Comparison of ENCODE assay signal across 1 cellular context in genomic region chr17:30824356-30825145, GRCh38.
TF ChIP-seq lines count a peak whose summit lies in the region.

A gene with protein sequence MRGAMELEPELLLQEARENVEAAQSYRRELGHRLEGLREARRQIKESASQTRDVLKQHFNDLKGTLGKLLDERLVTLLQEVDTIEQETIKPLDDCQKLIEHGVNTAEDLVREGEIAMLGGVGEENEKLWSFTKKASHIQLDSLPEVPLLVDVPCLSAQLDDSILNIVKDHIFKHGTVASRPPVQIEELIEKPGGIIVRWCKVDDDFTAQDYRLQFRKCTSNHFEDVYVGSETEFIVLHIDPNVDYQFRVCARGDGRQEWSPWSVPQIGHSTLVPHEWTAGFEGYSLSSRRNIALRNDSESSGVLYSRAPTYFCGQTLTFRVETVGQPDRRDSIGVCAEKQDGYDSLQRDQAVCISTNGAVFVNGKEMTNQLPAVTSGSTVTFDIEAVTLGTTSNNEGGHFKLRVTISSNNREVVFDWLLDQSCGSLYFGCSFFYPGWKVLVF (minus strand): TSS chr17:30824692. CDS start chr17:30824651, 41 bp downstream.

TF ChIP-seq in K562, 482 proteins besides CTCF, POLR2A, EP300 and RAD21 (continued from another document and continues in another):
- TF ChIP-seq ZNF324 (CRISPR knock-in tag; IDR thresholded peaks at IDR 0.05) (no peak), MXD1 (CRISPR knock-in tag; IDR thresholded peaks at IDR 0.05; ENCODE audit: borderline replicate concordance, poor library complexity, severe bottlenecking) (no peak), ZNF133 (CRISPR knock-in tag; IDR thresholded peaks at IDR 0.05) (no peak), NCOA1 (IDR thresholded peaks at IDR 0.05; ENCODE audit: low read depth) (no peak), NFE2 (IDR thresholded peaks at IDR 0.05; ENCODE audit: low read depth) (no peak), ZNF395 (CRISPR knock-in tag; IDR thresholded peaks at IDR 0.05) (peak; percentile 88), FOXJ3 (CRISPR knock-in tag; IDR thresholded peaks at IDR 0.05) (no peak), TCF3 (CRISPR knock-in tag; IDR thresholded peaks at IDR 0.05) (peak; percentile 73), REST (CRISPR knock-in tag; IDR thresholded peaks at IDR 0.05; ENCODE audit: low read depth) (no peak), ZNF699 (CRISPR knock-in tag; IDR thresholded peaks at IDR 0.05; ENCODE audit: insufficient replicate concordance) (no peak), NELFE (IDR thresholded peaks at IDR 0.05; ENCODE audit: insufficient read depth, insufficient read length) (no peak), NFYB (IDR thresholded peaks at IDR 0.05; ENCODE audit: extremely low read depth, insufficient read length) (no peak), SP1 (CRISPR knock-in tag; IDR thresholded peaks at IDR 0.05) (no peak), IFI16 (CRISPR knock-in tag; IDR thresholded peaks at IDR 0.05) (no peak), BMI1 (IDR thresholded peaks at IDR 0.05; ENCODE audit: low read length) (no peak), RBM34 (IDR thresholded peaks at IDR 0.05; ENCODE audit: borderline replicate concordance, insufficient read depth, low read length) (no peak), U2AF1 (optimal IDR thresholded peaks at IDR 0.05; ENCODE audit: low read depth, low read length) (peak; percentile 73), CEBPG (CRISPR knock-in tag; IDR thresholded peaks at IDR 0.05) (no peak; the same call in 1 of the 2 replicates), CEBPG (tag; conservative IDR thresholded peaks at IDR 0.05 in 1 of 2, IDR thresholded peaks at IDR 0.05 in 1 of 2) (no peak), SREBF1 (IDR thresholded peaks at IDR 0.05; ENCODE audit: borderline replicate concordance, low read depth, low read length) (0 out of 2 replicates have a peak, but pooled peaks have one; percentile 56), WHSC1 (IDR thresholded peaks at IDR 0.05; ENCODE audit: low read length) (no peak), ATF7 (IDR thresholded peaks at IDR 0.05) (peak; percentile 66; the same call in 1 of the 2 replicates), ATF1 (CRISPR knock-in tag; IDR thresholded peaks at IDR 0.05) (no peak), ATF1 (tag; IDR thresholded peaks at IDR 0.05) (no peak; the same call in none of the 2 replicates), RERE (CRISPR knock-in tag; IDR thresholded peaks at IDR 0.05; ENCODE audit: borderline replicate concordance) (no peak), BCL6 (CRISPR knock-in tag; IDR thresholded peaks at IDR 0.05) (no peak), KLF10 (CRISPR knock-in tag; IDR thresholded peaks at IDR 0.05) (no peak), ZBTB26 (CRISPR knock-in tag; IDR thresholded peaks at IDR 0.05) (no peak), ZNF592 (IDR thresholded peaks at IDR 0.05) (peak; percentile 92), NCOR1 (IDR thresholded peaks at IDR 0.05) (peak; percentile 48; the same call in 1 of the 2 replicates), MCM2 (IDR thresholded peaks at IDR 0.05; ENCODE audit: low read depth) (no peak), CHAMP1 (IDR thresholded peaks at IDR 0.05) (no peak), TCF7 (IDR thresholded peaks at IDR 0.05; ENCODE audit: borderline replicate concordance) (no peak), FOXJ2 (tag; IDR thresholded peaks at IDR 0.05) (no peak), NRF1 (conservative IDR thresholded peaks at IDR 0.05 in 1 of 2, IDR thresholded peaks at IDR 0.05 in 1 of 2) (peak; percentile 78 to 80; a peak in 3 of 4 replicates), NR2C2 (CRISPR knock-in tag; IDR thresholded peaks at IDR 0.05) (0 out of 2 replicates have a peak, but pooled peaks have one; percentile 20), NR2C2 (tag; IDR thresholded peaks at IDR 0.05) (peak; percentile 73)
- TF ChIP-seq, protein P1, sequence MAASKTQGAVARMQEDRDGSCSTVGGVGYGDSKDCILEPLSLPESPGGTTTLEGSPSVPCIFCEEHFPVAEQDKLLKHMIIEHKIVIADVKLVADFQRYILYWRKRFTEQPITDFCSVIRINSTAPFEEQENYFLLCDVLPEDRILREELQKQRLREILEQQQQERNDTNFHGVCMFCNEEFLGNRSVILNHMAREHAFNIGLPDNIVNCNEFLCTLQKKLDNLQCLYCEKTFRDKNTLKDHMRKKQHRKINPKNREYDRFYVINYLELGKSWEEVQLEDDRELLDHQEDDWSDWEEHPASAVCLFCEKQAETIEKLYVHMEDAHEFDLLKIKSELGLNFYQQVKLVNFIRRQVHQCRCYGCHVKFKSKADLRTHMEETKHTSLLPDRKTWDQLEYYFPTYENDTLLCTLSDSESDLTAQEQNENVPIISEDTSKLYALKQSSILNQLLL (CRISPR knock-in tag; IDR thresholded peaks at IDR 0.05; ENCODE audit: borderline replicate concordance), result no peak
